ENCODE assay signal across 29 cellular contexts in the genomic region with DNA sequence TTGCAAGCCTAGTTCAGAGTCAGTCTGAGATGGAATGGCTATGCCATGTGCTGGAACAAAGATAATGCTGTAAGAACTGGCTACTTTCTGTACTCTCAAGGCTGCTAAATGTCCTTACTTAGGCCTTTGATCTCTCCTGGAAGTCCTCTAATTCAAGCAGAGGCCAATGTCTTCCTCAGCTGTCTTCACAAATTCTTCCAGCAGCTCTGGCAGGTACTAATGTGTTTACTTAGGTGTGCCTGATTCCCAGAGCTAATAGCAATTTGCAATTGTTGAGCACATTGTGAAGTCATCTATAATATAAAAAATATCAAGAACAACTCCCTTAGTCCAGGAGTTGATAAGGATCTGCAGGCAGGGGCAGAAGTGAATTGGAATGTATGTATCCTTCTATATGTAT. TPM values are rescaled to one million over a fixed set of nuclear protein-coding genes. Genes with fewer than 3 reads are reported as not detected.
"Had no signal": no experiment of that assay in that cellular context is flagged by ENCODE, and none has a peak within 500 bp of the region (broad histone marks: within the 10 kb centered on the region; RNA-seq: fewer than 3 reads in every experiment).

No MANE protein-coding gene starts in this region.

- H3K4me3 Mint-ChIP-seq: activated B cell treated with CpG ODN at 0.5 μM for 24 hours; activated CD4-positive, alpha-beta T cell treated with anti-CD3 and anti-CD28 coated beads, Interleukin-2, amount 10 ng/mL, durations not matched to agents 24 days and 14 days; activated CD8-positive, alpha-beta memory T cell treated with anti-CD3 and anti-CD28 coated beads, Interleukin-2, amount 10 ng/mL, durations not matched to agents 7 days and 5 days; activated naive CD4-positive, alpha-beta T cell treated with anti-CD3 and anti-CD28 coated beads for 36 hours; activated naive CD8-positive, alpha-beta T cell; activated T-cell treated with anti-CD3 and anti-CD28 coated beads, Interleukin-2, amount 50 U/mL, for 4 hours; central memory CD8-positive, alpha-beta T cell; T-helper 17 cell had no signal

- H3K9me3 Mint-ChIP-seq: activated B cell treated with CpG ODN at 0.5 μM for 24 hours; activated naive CD4-positive, alpha-beta T cell treated with anti-CD3 and anti-CD28 coated beads for 36 hours had no signal

- H3K36me3 Mint-ChIP-seq: activated naive CD8-positive, alpha-beta T cell had no signal

- H3K27ac Mint-ChIP-seq: activated B cell treated with CpG ODN at 0.5 μM for 24 hours; activated CD4-positive, alpha-beta T cell treated with anti-CD3 and anti-CD28 coated beads, Interleukin-2, amount 10 ng/mL, durations not matched to agents 24 days and 14 days; activated CD8-positive, alpha-beta memory T cell treated with anti-CD3 and anti-CD28 coated beads, Interleukin-2, amount 10 ng/mL, durations not matched to agents 7 days and 5 days; activated naive CD4-positive, alpha-beta T cell treated with anti-CD3 and anti-CD28 coated beads for 36 hours; activated naive CD8-positive, alpha-beta T cell; T-helper 17 cell had no signal

- DNase-seq: activated B cell treated with CpG ODN at 0.5 μM for 24 hours; activated CD4-positive, alpha-beta T cell treated with anti-CD3 and anti-CD28 coated beads for 1 hour; activated CD4-positive, alpha-beta T cell treated with anti-CD3 and anti-CD28 coated beads, Interleukin-2, amount 10 ng/mL, durations not matched to agents 24 days and 14 days; activated CD4-positive, alpha-beta T cell treated with anti-CD3 and anti-CD28 coated beads, Interleukin-2, amount 50 U/mL, for 48 hours; activated CD8-positive, alpha-beta memory T cell treated with anti-CD3 and anti-CD28 coated beads, Interleukin-2, amount 10 ng/mL, durations not matched to agents 7 days and 5 days; activated gamma-delta T cell; activated naive CD4-positive, alpha-beta T cell treated with anti-CD3 and anti-CD28 coated beads for 36 hours; activated T-cell treated with anti-CD3 and anti-CD28 coated beads, Interleukin-2, amount 50 U/mL, for 4 hours; amygdala; Kasumi-1; KBM-7; NCI-H1092; NCI-H1436; NCI-H1694 treated with DMSO at 0.1 percent for 48 hours; NCI-H2029 treated with DMSO at 0.1 percent for 48 hours; NCI-H2171; NCI-H2227 treated with DMSO at 0.1 percent for 48 hours; NCI-H446 treated with DMSO at 0.1 percent for 48 hours; NCI-H524 treated with DMSO at 0.1 percent for 48 hours; NCI-H774; SIG-M5; T-helper 17 cell; T-helper 9 cell had no signal

- H3K4me1 Mint-ChIP-seq: central memory CD8-positive, alpha-beta T cell; T-helper 17 cell had no signal

- ATAC-seq: activated CD8-positive, alpha-beta memory T cell treated with anti-CD3 and anti-CD28 coated beads, Interleukin-2, amount 10 ng/mL, durations not matched to agents 7 days and 5 days; activated T-cell treated with anti-CD3 and anti-CD28 coated beads, Interleukin-2, amount 50 U/mL, for 4 hours; T-helper 17 cell had no signal

RNA-seq across cellular contexts. Expression of a gene that starts 3.8 kb away (rescaled TPM):
- total RNA-seq: activated B cell treated with CpG ODN at 0.5 μM for 24 hours; activated CD4-positive, alpha-beta T cell treated with anti-CD3 and anti-CD28 coated beads, Interleukin-2, amount 10 ng/mL, durations not matched to agents 24 days and 14 days; activated CD8-positive, alpha-beta memory T cell treated with anti-CD3 and anti-CD28 coated beads, Interleukin-2, amount 10 ng/mL, durations not matched to agents 7 days and 5 days; activated naive CD4-positive, alpha-beta T cell treated with anti-CD3 and anti-CD28 coated beads for 36 hours; activated T-cell treated with anti-CD3 and anti-CD28 coated beads, Interleukin-2, amount 50 U/mL, for 4 hours; astrocyte; MCF 10A; OCI-LY7; RPMI7951; T-helper 17 cell had no signal

RNA-seq across cellular contexts. Expression of a gene that starts 5.4 kb away (rescaled TPM):
- total RNA-seq: activated B cell treated with CpG ODN at 0.5 μM for 24 hours; activated CD4-positive, alpha-beta T cell treated with anti-CD3 and anti-CD28 coated beads, Interleukin-2, amount 10 ng/mL, durations not matched to agents 24 days and 14 days; activated CD8-positive, alpha-beta memory T cell treated with anti-CD3 and anti-CD28 coated beads, Interleukin-2, amount 10 ng/mL, durations not matched to agents 7 days and 5 days; activated naive CD4-positive, alpha-beta T cell treated with anti-CD3 and anti-CD28 coated beads for 36 hours; activated T-cell treated with anti-CD3 and anti-CD28 coated beads, Interleukin-2, amount 50 U/mL, for 4 hours; astrocyte; MCF 10A; OCI-LY7; RPMI7951; T-helper 17 cell had no signal
